Comparison of ENCODE assay signal across 1 cellular context in the genomic region with DNA sequence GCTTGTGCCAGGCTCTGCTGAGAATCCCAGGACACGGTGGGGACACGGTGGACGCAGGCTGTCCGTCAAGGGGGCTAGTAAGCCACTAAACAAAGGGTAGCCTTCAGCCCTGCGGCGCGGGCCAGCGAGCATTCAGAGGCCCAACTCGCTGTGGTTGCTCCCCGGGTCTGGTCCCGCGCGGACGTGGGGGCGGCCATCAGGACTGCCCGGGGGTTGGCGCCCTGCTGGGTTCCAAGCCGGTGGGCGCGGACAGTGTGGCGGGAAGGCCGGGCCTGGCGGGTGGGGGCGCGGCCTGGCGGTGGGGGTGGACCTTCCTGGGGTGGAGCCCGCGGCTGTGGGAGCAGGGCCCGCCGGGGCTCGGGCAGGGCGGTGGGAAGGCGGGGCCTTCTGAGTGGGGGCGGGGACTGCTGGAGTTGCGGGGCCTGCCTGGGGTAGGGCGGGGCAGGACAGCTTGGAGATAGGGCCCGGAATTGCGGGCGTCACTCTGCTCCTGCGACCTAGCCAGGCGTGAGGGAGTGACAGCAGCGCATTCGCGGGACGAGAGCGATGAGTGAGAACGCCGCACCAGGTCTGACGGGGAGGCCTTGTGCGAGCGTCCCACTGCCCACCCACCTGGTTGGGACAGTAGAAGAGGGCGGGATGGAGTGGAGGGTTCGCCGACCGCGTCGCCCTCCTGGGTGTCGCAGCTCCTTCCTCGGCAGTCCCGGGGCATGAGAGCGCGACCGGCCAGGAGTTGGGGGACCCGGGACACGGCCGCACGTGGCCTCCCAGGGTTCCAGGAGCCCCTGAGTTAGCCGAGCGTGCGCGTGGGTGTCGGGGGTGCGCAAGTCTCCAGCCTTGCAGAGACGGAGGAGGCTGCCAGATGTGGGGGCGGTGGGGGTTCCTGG.
A peak's percentile ranks its signal among the peaks of the same experiment; 100 is the strongest.
TF ChIP-seq lines count a peak whose summit lies in the region.

A gene with protein sequence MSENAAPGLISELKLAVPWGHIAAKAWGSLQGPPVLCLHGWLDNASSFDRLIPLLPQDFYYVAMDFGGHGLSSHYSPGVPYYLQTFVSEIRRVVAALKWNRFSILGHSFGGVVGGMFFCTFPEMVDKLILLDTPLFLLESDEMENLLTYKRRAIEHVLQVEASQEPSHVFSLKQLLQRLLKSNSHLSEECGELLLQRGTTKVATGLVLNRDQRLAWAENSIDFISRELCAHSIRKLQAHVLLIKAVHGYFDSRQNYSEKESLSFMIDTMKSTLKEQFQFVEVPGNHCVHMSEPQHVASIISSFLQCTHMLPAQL (plus strand): TSS at position 482 of the 887 bp plus-strand sequence. CDS start 65 bp downstream, at position 547.

TF ChIP-seq in HepG2, 621 proteins besides CTCF, POLR2A, EP300 and RAD21 (continued from another document and continues in another):
- TF ChIP-seq, protein P1, sequence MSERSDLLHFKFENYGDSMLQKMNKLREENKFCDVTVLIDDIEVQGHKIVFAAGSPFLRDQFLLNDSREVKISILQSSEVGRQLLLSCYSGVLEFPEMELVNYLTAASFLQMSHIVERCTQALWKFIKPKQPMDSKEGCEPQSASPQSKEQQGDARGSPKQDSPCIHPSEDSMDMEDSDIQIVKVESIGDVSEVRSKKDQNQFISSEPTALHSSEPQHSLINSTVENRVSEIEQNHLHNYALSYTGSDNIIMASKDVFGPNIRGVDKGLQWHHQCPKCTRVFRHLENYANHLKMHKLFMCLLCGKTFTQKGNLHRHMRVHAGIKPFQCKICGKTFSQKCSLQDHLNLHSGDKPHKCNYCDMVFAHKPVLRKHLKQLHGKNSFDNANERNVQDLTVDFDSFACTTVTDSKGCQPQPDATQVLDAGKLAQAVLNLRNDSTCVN (CRISPR knock-in tag; IDR thresholded peaks at IDR 0.05; ENCODE audit: borderline replicate concordance) = peak; percentile 25; the same call in 1 of the 2 replicates
- 0 out of 2 replicates have a peak, but pooled peaks have one; percentile 16 for TF ChIP-seq MXD4 (CRISPR knock-in tag; IDR thresholded peaks at IDR 0.05)
- peak; percentile 55; the same call in 1 of the 2 replicates for TF ChIP-seq ARNT2 (CRISPR knock-in tag; IDR thresholded peaks at IDR 0.05; ENCODE audit: low read depth)
- TF ChIP-seq, protein P2, sequence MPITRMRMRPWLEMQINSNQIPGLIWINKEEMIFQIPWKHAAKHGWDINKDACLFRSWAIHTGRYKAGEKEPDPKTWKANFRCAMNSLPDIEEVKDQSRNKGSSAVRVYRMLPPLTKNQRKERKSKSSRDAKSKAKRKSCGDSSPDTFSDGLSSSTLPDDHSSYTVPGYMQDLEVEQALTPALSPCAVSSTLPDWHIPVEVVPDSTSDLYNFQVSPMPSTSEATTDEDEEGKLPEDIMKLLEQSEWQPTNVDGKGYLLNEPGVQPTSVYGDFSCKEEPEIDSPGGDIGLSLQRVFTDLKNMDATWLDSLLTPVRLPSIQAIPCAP (CRISPR knock-in tag; IDR thresholded peaks at IDR 0.05; ENCODE audit: low read depth) = no peak
- TF ChIP-seq, protein P3, sequence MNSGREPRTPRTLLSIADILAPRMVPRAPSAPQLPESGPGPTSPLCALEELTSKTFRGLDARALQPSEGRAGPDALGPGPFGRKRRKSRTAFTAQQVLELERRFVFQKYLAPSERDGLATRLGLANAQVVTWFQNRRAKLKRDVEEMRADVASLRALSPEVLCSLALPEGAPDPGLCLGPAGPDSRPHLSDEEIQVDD (CRISPR knock-in tag; IDR thresholded peaks at IDR 0.05; ENCODE audit: borderline replicate concordance) = no peak
- TF ChIP-seq ZBTB1 (CRISPR knock-in tag; IDR thresholded peaks at IDR 0.05; ENCODE audit: borderline replicate concordance) = no peak
- peak; percentile 39; the same call in 1 of the 2 replicates for TF ChIP-seq ZMYM4 (CRISPR knock-in tag; IDR thresholded peaks at IDR 0.05)
- no peak for TF ChIP-seq HOXD1 (CRISPR knock-in tag; IDR thresholded peaks at IDR 0.05)
- no peak for TF ChIP-seq ZNF670 (CRISPR knock-in tag; IDR thresholded peaks at IDR 0.05; ENCODE audit: borderline replicate concordance)
- peak; percentile 53; the same call in 1 of the 2 replicates for TF ChIP-seq PHF8 (CRISPR knock-in tag; IDR thresholded peaks at IDR 0.05)
- TF ChIP-seq, protein P4, sequence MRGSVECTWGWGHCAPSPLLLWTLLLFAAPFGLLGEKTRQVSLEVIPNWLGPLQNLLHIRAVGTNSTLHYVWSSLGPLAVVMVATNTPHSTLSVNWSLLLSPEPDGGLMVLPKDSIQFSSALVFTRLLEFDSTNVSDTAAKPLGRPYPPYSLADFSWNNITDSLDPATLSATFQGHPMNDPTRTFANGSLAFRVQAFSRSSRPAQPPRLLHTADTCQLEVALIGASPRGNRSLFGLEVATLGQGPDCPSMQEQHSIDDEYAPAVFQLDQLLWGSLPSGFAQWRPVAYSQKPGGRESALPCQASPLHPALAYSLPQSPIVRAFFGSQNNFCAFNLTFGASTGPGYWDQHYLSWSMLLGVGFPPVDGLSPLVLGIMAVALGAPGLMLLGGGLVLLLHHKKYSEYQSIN (CRISPR knock-in tag; IDR thresholded peaks at IDR 0.05; ENCODE audit: borderline replicate concordance) = no peak
- TF ChIP-seq PPARG (CRISPR knock-in tag; conservative IDR thresholded peaks at IDR 0.05) = no peak
- no peak for TF ChIP-seq ISX (CRISPR knock-in tag; conservative IDR thresholded peaks at IDR 0.05)
- no peak for TF ChIP-seq TOPORS (CRISPR knock-in tag; IDR thresholded peaks at IDR 0.05)
- no peak for TF ChIP-seq ZNF431 (CRISPR knock-in tag; IDR thresholded peaks at IDR 0.05; ENCODE audit: borderline replicate concordance, low read depth)
- TF ChIP-seq, protein P5, sequence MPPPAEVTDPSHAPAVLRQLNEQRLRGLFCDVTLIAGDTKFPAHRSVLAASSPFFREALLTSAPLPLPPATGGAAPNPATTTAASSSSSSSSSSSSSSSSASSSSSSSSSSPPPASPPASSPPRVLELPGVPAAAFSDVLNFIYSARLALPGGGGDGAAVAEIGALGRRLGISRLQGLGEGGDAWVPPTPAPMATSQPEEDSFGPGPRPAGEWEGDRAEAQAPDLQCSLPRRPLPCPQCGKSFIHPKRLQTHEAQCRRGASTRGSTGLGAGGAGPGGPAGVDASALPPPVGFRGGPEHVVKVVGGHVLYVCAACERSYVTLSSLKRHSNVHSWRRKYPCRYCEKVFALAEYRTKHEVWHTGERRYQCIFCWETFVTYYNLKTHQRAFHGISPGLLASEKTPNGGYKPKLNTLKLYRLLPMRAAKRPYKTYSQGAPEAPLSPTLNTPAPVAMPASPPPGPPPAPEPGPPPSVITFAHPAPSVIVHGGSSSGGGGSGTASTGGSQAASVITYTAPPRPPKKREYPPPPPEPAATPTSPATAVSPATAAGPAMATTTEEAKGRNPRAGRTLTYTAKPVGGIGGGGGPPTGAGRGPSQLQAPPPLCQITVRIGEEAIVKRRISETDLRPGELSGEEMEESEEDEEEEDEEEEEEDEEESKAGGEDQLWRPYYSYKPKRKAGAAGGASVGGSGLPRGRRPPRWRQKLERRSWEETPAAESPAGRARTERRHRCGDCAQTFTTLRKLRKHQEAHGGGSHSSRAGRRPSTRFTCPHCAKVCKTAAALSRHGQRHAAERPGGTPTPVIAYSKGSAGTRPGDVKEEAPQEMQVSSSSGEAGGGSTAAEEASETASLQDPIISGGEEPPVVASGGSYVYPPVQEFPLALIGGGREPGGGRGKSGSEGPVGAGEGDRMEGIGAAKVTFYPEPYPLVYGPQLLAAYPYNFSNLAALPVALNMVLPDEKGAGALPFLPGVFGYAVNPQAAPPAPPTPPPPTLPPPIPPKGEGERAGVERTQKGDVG (CRISPR knock-in tag; IDR thresholded peaks at IDR 0.05; ENCODE audit: borderline replicate concordance) = no peak
- TF ChIP-seq ZNF326 (CRISPR knock-in tag; IDR thresholded peaks at IDR 0.05; ENCODE audit: borderline replicate concordance) = peak; percentile 37; the same call in 1 of the 2 replicates
- TF ChIP-seq, protein P6, sequence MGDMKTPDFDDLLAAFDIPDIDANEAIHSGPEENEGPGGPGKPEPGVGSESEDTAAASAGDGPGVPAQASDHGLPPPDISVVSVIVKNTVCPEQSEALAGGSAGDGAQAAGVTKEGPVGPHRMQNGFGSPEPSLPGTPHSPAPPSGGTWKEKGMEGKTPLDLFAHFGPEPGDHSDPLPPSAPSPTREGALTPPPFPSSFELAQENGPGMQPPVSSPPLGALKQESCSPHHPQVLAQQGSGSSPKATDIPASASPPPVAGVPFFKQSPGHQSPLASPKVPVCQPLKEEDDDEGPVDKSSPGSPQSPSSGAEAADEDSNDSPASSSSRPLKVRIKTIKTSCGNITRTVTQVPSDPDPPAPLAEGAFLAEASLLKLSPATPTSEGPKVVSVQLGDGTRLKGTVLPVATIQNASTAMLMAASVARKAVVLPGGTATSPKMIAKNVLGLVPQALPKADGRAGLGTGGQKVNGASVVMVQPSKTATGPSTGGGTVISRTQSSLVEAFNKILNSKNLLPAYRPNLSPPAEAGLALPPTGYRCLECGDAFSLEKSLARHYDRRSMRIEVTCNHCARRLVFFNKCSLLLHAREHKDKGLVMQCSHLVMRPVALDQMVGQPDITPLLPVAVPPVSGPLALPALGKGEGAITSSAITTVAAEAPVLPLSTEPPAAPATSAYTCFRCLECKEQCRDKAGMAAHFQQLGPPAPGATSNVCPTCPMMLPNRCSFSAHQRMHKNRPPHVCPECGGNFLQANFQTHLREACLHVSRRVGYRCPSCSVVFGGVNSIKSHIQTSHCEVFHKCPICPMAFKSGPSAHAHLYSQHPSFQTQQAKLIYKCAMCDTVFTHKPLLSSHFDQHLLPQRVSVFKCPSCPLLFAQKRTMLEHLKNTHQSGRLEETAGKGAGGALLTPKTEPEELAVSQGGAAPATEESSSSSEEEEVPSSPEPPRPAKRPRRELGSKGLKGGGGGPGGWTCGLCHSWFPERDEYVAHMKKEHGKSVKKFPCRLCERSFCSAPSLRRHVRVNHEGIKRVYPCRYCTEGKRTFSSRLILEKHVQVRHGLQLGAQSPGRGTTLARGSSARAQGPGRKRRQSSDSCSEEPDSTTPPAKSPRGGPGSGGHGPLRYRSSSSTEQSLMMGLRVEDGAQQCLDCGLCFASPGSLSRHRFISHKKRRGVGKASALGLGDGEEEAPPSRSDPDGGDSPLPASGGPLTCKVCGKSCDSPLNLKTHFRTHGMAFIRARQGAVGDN (CRISPR knock-in tag; IDR thresholded peaks at IDR 0.05) = peak; percentile 79
- TF ChIP-seq JUND (CRISPR knock-in tag; IDR thresholded peaks at IDR 0.05) = no peak
- TF ChIP-seq ZNF337 (CRISPR knock-in tag; IDR thresholded peaks at IDR 0.05; ENCODE audit: borderline replicate concordance, low read depth) = no peak
- TF ChIP-seq ZFP82 (CRISPR knock-in tag; IDR thresholded peaks at IDR 0.05; ENCODE audit: borderline replicate concordance) = no peak
- 0 out of 2 replicates have a peak, but pooled peaks have one; percentile 14 for TF ChIP-seq NCOA2 (CRISPR knock-in tag; IDR thresholded peaks at IDR 0.05)
- TF ChIP-seq ZNF121 (CRISPR knock-in tag; IDR thresholded peaks at IDR 0.05) = peak; percentile 60; the same call in 1 of the 2 replicates
- TF ChIP-seq, protein P7, sequence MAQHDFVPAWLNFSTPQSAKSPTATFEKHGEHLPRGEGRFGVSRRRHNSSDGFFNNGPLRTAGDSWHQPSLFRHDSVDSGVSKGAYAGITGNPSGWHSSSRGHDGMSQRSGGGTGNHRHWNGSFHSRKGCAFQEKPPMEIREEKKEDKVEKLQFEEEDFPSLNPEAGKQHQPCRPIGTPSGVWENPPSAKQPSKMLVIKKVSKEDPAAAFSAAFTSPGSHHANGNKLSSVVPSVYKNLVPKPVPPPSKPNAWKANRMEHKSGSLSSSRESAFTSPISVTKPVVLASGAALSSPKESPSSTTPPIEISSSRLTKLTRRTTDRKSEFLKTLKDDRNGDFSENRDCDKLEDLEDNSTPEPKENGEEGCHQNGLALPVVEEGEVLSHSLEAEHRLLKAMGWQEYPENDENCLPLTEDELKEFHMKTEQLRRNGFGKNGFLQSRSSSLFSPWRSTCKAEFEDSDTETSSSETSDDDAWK (CRISPR knock-in tag; IDR thresholded peaks at IDR 0.05) = no peak
- TF ChIP-seq ZNF75D (CRISPR knock-in tag; IDR thresholded peaks at IDR 0.05; ENCODE audit: borderline replicate concordance) = no peak
- TF ChIP-seq NFIB (CRISPR knock-in tag; IDR thresholded peaks at IDR 0.05; ENCODE audit: borderline replicate concordance) = no peak
- TF ChIP-seq, protein P8, sequence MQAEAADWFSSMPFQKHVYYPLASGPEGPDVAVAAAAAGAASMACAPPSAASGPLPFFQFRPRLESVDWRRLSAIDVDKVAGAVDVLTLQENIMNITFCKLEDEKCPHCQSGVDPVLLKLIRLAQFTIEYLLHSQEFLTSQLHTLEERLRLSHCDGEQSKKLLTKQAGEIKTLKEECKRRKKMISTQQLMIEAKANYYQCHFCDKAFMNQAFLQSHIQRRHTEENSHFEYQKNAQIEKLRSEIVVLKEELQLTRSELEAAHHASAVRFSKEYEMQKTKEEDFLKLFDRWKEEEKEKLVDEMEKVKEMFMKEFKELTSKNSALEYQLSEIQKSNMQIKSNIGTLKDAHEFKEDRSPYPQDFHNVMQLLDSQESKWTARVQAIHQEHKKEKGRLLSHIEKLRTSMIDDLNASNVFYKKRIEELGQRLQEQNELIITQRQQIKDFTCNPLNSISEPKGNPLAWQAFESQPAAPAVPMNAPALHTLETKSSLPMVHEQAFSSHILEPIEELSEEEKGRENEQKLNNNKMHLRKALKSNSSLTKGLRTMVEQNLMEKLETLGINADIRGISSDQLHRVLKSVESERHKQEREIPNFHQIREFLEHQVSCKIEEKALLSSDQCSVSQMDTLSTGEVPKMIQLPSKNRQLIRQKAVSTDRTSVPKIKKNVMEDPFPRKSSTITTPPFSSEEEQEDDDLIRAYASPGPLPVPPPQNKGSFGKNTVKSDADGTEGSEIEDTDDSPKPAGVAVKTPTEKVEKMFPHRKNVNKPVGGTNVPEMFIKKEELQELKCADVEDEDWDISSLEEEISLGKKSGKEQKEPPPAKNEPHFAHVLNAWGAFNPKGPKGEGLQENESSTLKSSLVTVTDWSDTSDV (CRISPR knock-in tag; IDR thresholded peaks at IDR 0.05) = no peak
- TF ChIP-seq ZNF780A (CRISPR knock-in tag; IDR thresholded peaks at IDR 0.05) = no peak
- TF ChIP-seq, protein P9, sequence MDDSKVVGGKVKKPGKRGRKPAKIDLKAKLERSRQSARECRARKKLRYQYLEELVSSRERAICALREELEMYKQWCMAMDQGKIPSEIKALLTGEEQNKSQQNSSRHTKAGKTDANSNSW (CRISPR knock-in tag; IDR thresholded peaks at IDR 0.05; ENCODE audit: borderline replicate concordance) = no peak
- TF ChIP-seq NR2F2 (IDR thresholded peaks at IDR 0.05; ENCODE audit: borderline replicate concordance, low read depth) = no peak
- no peak for TF ChIP-seq ZNF577 (CRISPR knock-in tag; IDR thresholded peaks at IDR 0.05; ENCODE audit: borderline replicate concordance, low read depth)
- no peak for TF ChIP-seq YEATS2 (CRISPR knock-in tag; IDR thresholded peaks at IDR 0.05; ENCODE audit: borderline replicate concordance)
- no peak for TF ChIP-seq BHLHE40 (IDR thresholded peaks at IDR 0.05; ENCODE audit: low read length)
- no peak for TF ChIP-seq FOSL1 (CRISPR knock-in tag; IDR thresholded peaks at IDR 0.05; ENCODE audit: borderline replicate concordance)
- TF ChIP-seq KLF16 (CRISPR knock-in tag; IDR thresholded peaks at IDR 0.05) = 0 out of 4 replicates have a peak, but pooled peaks of 1 of the 2 experiments have one; percentile 26
- TF ChIP-seq MIER2 (CRISPR knock-in tag; IDR thresholded peaks at IDR 0.05) = no peak
